In the genomic region with DNA sequence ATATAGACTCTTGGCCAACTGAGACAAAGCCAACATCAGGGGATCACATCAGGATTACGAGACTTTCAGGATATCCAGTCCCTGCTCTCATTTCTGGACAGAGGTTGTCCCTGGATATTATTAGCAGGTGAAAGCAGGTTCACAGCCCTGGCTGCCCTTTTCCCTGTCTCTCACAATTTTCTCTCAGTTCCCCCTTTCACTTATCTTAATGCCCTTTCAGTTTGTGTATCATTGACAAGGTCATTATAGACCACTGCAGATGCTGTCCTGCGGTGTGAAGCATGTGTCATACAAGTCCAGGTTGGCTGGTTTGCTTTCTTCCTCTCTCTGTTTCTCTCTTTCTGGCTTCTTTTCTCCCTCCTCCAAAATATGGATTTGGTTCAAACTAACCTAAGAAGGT, we compare ENCODE assay signal across 18 cellular contexts. TPM values are rescaled to one million over a fixed set of nuclear protein-coding genes. Genes with fewer than 3 reads are reported as not detected.
DNase-seq lines count a peak whose midpoint lies in the region; ATAC-seq and TF ChIP-seq lines count a peak whose summit lies in the region.
"Had no signal": no experiment of that assay in that cellular context is flagged by ENCODE, and none has a peak within 500 bp of the region (broad histone marks: within the 10 kb centered on the region; RNA-seq: fewer than 3 reads in every experiment).

No MANE protein-coding gene starts in this region.

- H3K27me3 Mint-ChIP-seq in MCF 10A (ENCODE audit: insufficient read depth, unreplicated experiment) (no peaks in the 10 kb centered on the region), activated B cell treated with CpG ODN at 0.5 μM for 24 hours (no peaks in the 10 kb centered on the region)

- intact Hi-C loops in MCF 10A (cut with micrococcal nuclease) (loop anchor here (2.0 to 5.0 kb wide), 3 partner anchors 259 to 415 kb away; no protein-coding TSS in a partner anchor), mammary epithelial cell (cut with micrococcal nuclease) (no loop called here), activated B cell treated with CpG ODN at 0.5 μM for 24 hours (cut with micrococcal nuclease) (loop anchor here (5.0 kb wide), 2 partner anchors 84 to 384 kb away; a partner anchor contains a TSS)

- H3K36me3 Mint-ChIP-seq in MCF 10A (ENCODE audit: insufficient read depth, unreplicated experiment) (peaks cover 31% of the 10 kb centered on the region), activated B cell treated with CpG ODN at 0.5 μM for 24 hours (ENCODE audit: low read depth) (peaks cover 17% of the 10 kb centered on the region)

- H3K9me3 Mint-ChIP-seq in MCF 10A (ENCODE audit: unreplicated experiment) = no peaks in the 10 kb centered on the region
- no peaks in the 10 kb centered on the region for H3K9me3 Mint-ChIP-seq in activated B cell treated with CpG ODN at 0.5 μM for 24 hours
- H3K9me3 Mint-ChIP-seq: activated T-cell treated with anti-CD3 and anti-CD28 coated beads, Interleukin-2, amount 50 U/mL, for 72 hours; HFFc6 had no signal

- H3K36me3 ChIP-seq in mammary epithelial cell (ENCODE audit: insufficient read depth, low read length) = no peaks in the 10 kb centered on the region
- peaks cover 0 to 9% (median 2%) of the 10 kb centered on the region in 4 donors for H3K36me3 ChIP-seq in upper lobe of left lung

- no peaks in the 10 kb centered on the region for H4K20me1 ChIP-seq in mammary epithelial cell (ENCODE audit: insufficient read depth, low read length)

- TF ChIP-seq POLR2A in upper lobe of left lung (IDR thresholded peaks at IDR 0.05) = no peak

- no peak overlapping the region for H3K4me2 ChIP-seq in mammary epithelial cell (ENCODE audit: insufficient read depth, low read depth, low read length)

- dilution Hi-C loops in mammary epithelial cell (cut with HindIII; ENCODE audit: low sequenced_read_pairs) = loop anchor here (25.0 kb wide), 1 partner anchor 259 kb away; no protein-coding TSS in a partner anchor

- in situ Hi-C loops in mammary epithelial cell (cut with MboI; ENCODE audit: low sequenced_read_pairs in 2 of 2) = loop anchor here in 1 of 2 donors (5.0 to 25.0 kb wide), 2 partner anchors 54 to 259 kb away; no protein-coding TSS in a partner anchor

- POLR2A ChIA-PET in MCF 10A (lab: Yijun Ruan, JAX) = interaction anchor here (0.6 to 6.7 kb wide), 24 partner anchors 9 to 582 kb away, joined by 3 to 91 read pairs (median 5); a partner anchor contains a TSS
- POLR2A ChIA-PET in activated B cell treated with CpG ODN at 0.5 μM for 24 hours (lab: Charles Lee) = interaction anchor here (0.5 to 6.4 kb wide), 6 partner anchors 11 to 98 kb away, joined by 3 to 79 read pairs (median 10); a partner anchor contains a TSS

- no peak overlapping the region for H3K4me3 Mint-ChIP-seq in MCF 10A (ENCODE audit: unreplicated experiment)
- peak overlapping the region; percentile 54 for H3K4me3 Mint-ChIP-seq in activated B cell treated with CpG ODN at 0.5 μM for 24 hours
- H3K4me3 Mint-ChIP-seq: activated T-cell treated with anti-CD3 and anti-CD28 coated beads, Interleukin-2, amount 50 U/mL, for 72 hours; HFFc6 had no signal

- peak; percentile 44 for ATAC-seq in GM21786 (IDR thresholded peaks at IDR 0.05; ENCODE audit: unreplicated experiment)
- peak; percentile 19 for ATAC-seq in activated B cell treated with CpG ODN at 0.5 μM for 24 hours (ENCODE audit: low read depth)
- ATAC-seq in upper lobe of left lung (ENCODE audit: low FRiP score in 2 of 2) = no peak
- ATAC-seq in HG03025 (IDR thresholded peaks at IDR 0.05; ENCODE audit: low FRiP score, unreplicated experiment) = no peak
- ATAC-seq: activated T-cell treated with anti-CD3 and anti-CD28 coated beads, Interleukin-2, amount 50 U/mL, for 72 hours had no signal

- H3K9ac ChIP-seq in mammary epithelial cell (ENCODE audit: insufficient read depth, low read length) = no peak overlapping the region

- H3K27ac ChIP-seq in mammary epithelial cell (ENCODE audit: insufficient read depth, low read depth, low read length) (no peak overlapping the region), upper lobe of left lung (peak overlapping the region in 3 of 4 donors; percentile 29 to 79 (median 35))
- H3K27ac ChIP-seq: VCaP had no signal

- H3K27me3 ChIP-seq in mammary epithelial cell (ENCODE audit: insufficient read depth, low read length) (no peaks in the 10 kb centered on the region), upper lobe of left lung (no peaks in the 10 kb centered on the region)

- no peaks in the 10 kb centered on the region for H3K79me2 ChIP-seq in mammary epithelial cell (ENCODE audit: insufficient read depth, low read length)

- H3K4me1 Mint-ChIP-seq in MCF 10A (ENCODE audit: insufficient read depth, unreplicated experiment) (peaks cover 49% of the 10 kb centered on the region), activated B cell treated with CpG ODN at 0.5 μM for 24 hours (peaks cover 36% of the 10 kb centered on the region)

- DNase-seq in MCF 10A (ENCODE audit: unreplicated experiment) = no peak
- no peak for DNase-seq in mammary epithelial cell
- no peak for DNase-seq in activated B cell treated with CpG ODN at 0.5 μM for 24 hours
- DNase-seq in upper lobe of left lung = no peak
- DNase-seq in inferior parietal cortex (ENCODE audit: extremely low spot score) = no peak
- no peak for DNase-seq in NK-92 (lab: John Stamatoyannopoulos, UW; ENCODE audit: unreplicated experiment)
- DNase-seq: activated T-cell treated with anti-CD3 and anti-CD28 coated beads, Interleukin-2, amount 50 U/mL, for 72 hours; HFFc6; NCI-H510A treated with DMSO at 0.1 percent for 48 hours; stimulated activated CD4-positive, alpha-beta T cell treated with anti-CD3 and anti-CD28 coated beads, Interleukin-4, amount 100 ng/mL, for 24 hours; substantia nigra had no signal

- H3K27ac Mint-ChIP-seq in MCF 10A (ENCODE audit: low read depth, unreplicated experiment) (peak overlapping the region; percentile 61), activated B cell treated with CpG ODN at 0.5 μM for 24 hours (peak overlapping the region; percentile 93)
- H3K27ac Mint-ChIP-seq: HFFc6 had no signal

- CTCF ChIA-PET in MCF 10A (lab: Yijun Ruan, JAX) (interaction anchor here (0.5 to 10.3 kb wide), 27 partner anchors 9 to 434 kb away, joined by 3 to 331 read pairs (median 11); a partner anchor contains a TSS), mammary epithelial cell (lab: Charles Lee; ENCODE audit: low non-redundant PET) (interaction anchor here (2.2 kb wide), 1 partner anchor 99 kb away, joined by 8 read pairs; no protein-coding TSS in a partner anchor), activated B cell treated with CpG ODN at 0.5 μM for 24 hours (lab: Charles Lee) (interaction anchor here (2.6 to 7.1 kb wide), 3 partner anchors 26 to 99 kb away, joined by 31 to 95 read pairs (median 79); a partner anchor contains a TSS)

- WGBS in mammary epithelial cell (ENCODE audit: low coverage, missing lambda C conversion rate) = 100% methylated on average over 2 of the region's 2 CpGs
- 94 to 100% methylated on average over 2 of the region's 2 CpGs for WGBS in upper lobe of left lung, 2 donors

- no peak overlapping the region for H2AFZ ChIP-seq in mammary epithelial cell (ENCODE audit: low read depth, low read length)

- no peak for TF ChIP-seq CTCF in MCF 10A (IDR thresholded peaks at IDR 0.05; ENCODE audit: unreplicated experiment)
- no peak for TF ChIP-seq CTCF in mammary epithelial cell (conservative IDR thresholded peaks at IDR 0.05 in 1 of 2, IDR thresholded peaks at IDR 0.05 in 1 of 2; ENCODE audit: extremely low read depth in 1 of 2, insufficient read depth in 1 of 2, low read depth in 1 of 2, low read length in 2 of 2)
- no peak for TF ChIP-seq CTCF in activated B cell treated with CpG ODN at 0.5 μM for 24 hours (IDR thresholded peaks at IDR 0.05)
- no peak for TF ChIP-seq CTCF in upper lobe of left lung (IDR thresholded peaks at IDR 0.05)

- no peak overlapping the region for H3K4me3 ChIP-seq in mammary epithelial cell (replicated peaks in 1 of 3; ENCODE audit: insufficient read depth in 1 of 3, low read depth in 2 of 3, low read length in 3 of 3)
- H3K4me3 ChIP-seq in upper lobe of left lung = no peak overlapping the region

- BruUV-seq in MCF 10A (replicated peaks; lab: Mats Ljungman, UMichigan) = no TSS peak
- BruUV-seq in mammary epithelial cell (replicated peaks; lab: Mats Ljungman, UMichigan) = no TSS peak

- H3K9me3 ChIP-seq in mammary epithelial cell (replicated peaks; ENCODE audit: insufficient read depth, low read length) (no peaks in the 10 kb centered on the region), upper lobe of left lung (no peaks in the 10 kb centered on the region)

- H3K4me1 ChIP-seq in mammary epithelial cell (ENCODE audit: insufficient read depth, low read length) = peaks cover 47% of the 10 kb centered on the region
- peaks cover 21 to 30% (median 26%) of the 10 kb centered on the region in 4 donors for H3K4me1 ChIP-seq in upper lobe of left lung

- no peak for TF ChIP-seq EP300 in upper lobe of left lung (IDR thresholded peaks at IDR 0.05)

RNA-seq across cellular contexts. Expression of a gene that starts 2.1 kb away (rescaled TPM):
- total RNA-seq in MCF 10A (2022) (not detected in 2 replicates), mammary epithelial cell (1 to 10 TPM; 3.0 to 3.8 TPM), activated B cell treated with CpG ODN at 0.5 μM for 24 hours (2.9 and 3.6 TPM in 2 replicates), upper lobe of left lung (10 to 100 TPM in 1 of 6 donors, 1 to 10 TPM in 4, not detected in 1; 6.5 to 12.3 (median 7.4) TPM)
- polyA plus RNA-seq in mammary epithelial cell = 1.7 TPM
- polyA minus RNA-seq in mammary epithelial cell = not detected
- total RNA-seq: mononuclear cell had no signal

RNA-seq across cellular contexts. Expression of a gene that starts 6.7 kb away (rescaled TPM):
- total RNA-seq in MCF 10A (2022) (7.0 and 11.2 TPM in 2 replicates), mammary epithelial cell (10 to 100 TPM in 1 of 2 donors, 1 to 10 TPM in 1; 5.6 to 13.2 TPM), activated B cell treated with CpG ODN at 0.5 μM for 24 hours (not detected in 2 replicates), upper lobe of left lung (10 to 100 TPM in 4 of 6 donors, 1 to 10 TPM in 2; 5.2 to 19.9 (median 12.1) TPM)
- 5.5 TPM for polyA plus RNA-seq in mammary epithelial cell
- polyA minus RNA-seq in mammary epithelial cell = 53.4 TPM
- total RNA-seq: A673, Right ventricle myocardium superior had no signal

RNA-seq across cellular contexts. Expression of a gene that starts 21.8 kb away (rescaled TPM):
- total RNA-seq in MCF 10A (2022) = 514 and 683 TPM in 2 replicates
- total RNA-seq in mammary epithelial cell = 100 to 1,000 TPM in 1 of 2 donors, 10 to 100 TPM in 1; 34.2 to 141 TPM
- 181 TPM for polyA plus RNA-seq in mammary epithelial cell
- polyA minus RNA-seq in mammary epithelial cell = 12.6 TPM
- total RNA-seq in activated B cell treated with CpG ODN at 0.5 μM for 24 hours = 43.8 and 67.9 TPM in 2 replicates
- total RNA-seq in upper lobe of left lung = 10 to 100 TPM; 17.8 to 55.9 (median 41.4) TPM

RNA-seq across cellular contexts. Expression of a gene that starts 21.9 kb away (rescaled TPM):
- 73.4 and 75.4 TPM in 2 replicates for total RNA-seq in MCF 10A (2022)
- total RNA-seq in mammary epithelial cell = 10 to 100 TPM; 31.3 to 51.1 TPM
- 57.8 TPM for polyA plus RNA-seq in mammary epithelial cell
- 21.7 TPM for polyA minus RNA-seq in mammary epithelial cell
- 40.5 and 43.9 TPM in 2 replicates for total RNA-seq in activated B cell treated with CpG ODN at 0.5 μM for 24 hours
- total RNA-seq in upper lobe of left lung = 10 to 100 TPM; 21.2 to 62.9 (median 40.7) TPM

RNA-seq across cellular contexts. Expression of a gene that starts 26.3 kb away (rescaled TPM):
- total RNA-seq in MCF 10A (2022) (0.34 and 0.58 TPM in 2 replicates), mammary epithelial cell (under 1 TPM; 0.17 to 0.26 TPM), activated B cell treated with CpG ODN at 0.5 μM for 24 hours (154 and 158 TPM in 2 replicates), upper lobe of left lung (10 to 100 TPM; 26.8 to 69.9 (median 51.2) TPM)
- polyA plus RNA-seq in mammary epithelial cell = 0.03 TPM
- not detected for polyA minus RNA-seq in mammary epithelial cell
- total RNA-seq: A673, HFFc6, pulmonary artery endothelial cell had no signal

Comparison
In these comparisons a context has a peak if more than half of its experiments do, and no peak if none do; other contexts are left out.
1. ATAC-seq: peak in GM21786 (single experiment) and activated B cell treated with CpG ODN at 0.5 μM for 24 hours (single experiment); none in upper lobe of left lung (0 of 2) and HG03025 (single experiment).